Comparison of ENCODE assay signal across 12 cellular contexts in the genomic region with DNA sequence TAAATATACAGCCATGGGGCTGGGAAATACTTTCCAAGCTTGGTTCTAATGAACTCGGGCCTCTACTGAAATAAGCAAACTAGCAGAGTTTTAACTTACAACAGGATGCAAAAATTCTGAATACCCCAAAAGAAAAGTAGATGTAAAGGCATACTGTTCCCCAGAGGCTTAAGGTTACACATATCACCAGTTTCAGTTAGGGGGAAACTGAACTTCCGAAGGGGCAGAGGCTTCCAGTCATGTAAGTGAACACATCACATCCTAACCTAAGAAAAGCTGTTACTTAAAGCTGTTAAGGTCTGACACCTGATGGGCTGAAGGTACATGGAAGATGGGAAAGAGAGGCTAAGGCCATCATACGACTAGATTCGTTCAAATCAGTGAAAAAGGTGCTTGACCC. TPM values are rescaled to one million over a fixed set of nuclear protein-coding genes. Genes with fewer than 3 reads are reported as not detected.
DNase-seq lines count a peak whose midpoint lies in the region; ATAC-seq and TF ChIP-seq lines count a peak whose summit lies in the region.
"Had no signal": no experiment of that assay in that cellular context is flagged by ENCODE, and none has a peak within 500 bp of the region (broad histone marks: within the 10 kb centered on the region; RNA-seq: fewer than 3 reads in every experiment).

No MANE protein-coding gene starts in this region.

- H3K27ac Mint-ChIP-seq in CD4-positive, CD25-positive, alpha-beta regulatory T cell, result no peak overlapping the region
- H3K27ac Mint-ChIP-seq in brain, result peak overlapping the region in 2 of 5 experiments; percentile 84 to 93
- H3K27ac Mint-ChIP-seq in nephron progenitor cell, result no peak overlapping the region

- H3K27me3 ChIP-seq in CD4-positive, CD25-positive, alpha-beta regulatory T cell (ENCODE audit: control insufficient read depth, insufficient read depth, low read length), result peaks cover 6% of the 10 kb centered on the region
- H3K27me3 ChIP-seq: cardiac muscle cell had no signal

- peaks cover 10 to 28% (median 23%) of the 10 kb centered on the region in 4 donors for H3K4me1 Mint-ChIP-seq in CD4-positive, CD25-positive, alpha-beta regulatory T cell
- H3K4me1 Mint-ChIP-seq in brain (peaks cover 54% of the 10 kb centered on the region), nephron progenitor cell (peaks cover 34% of the 10 kb centered on the region)

- H3K4me3 Mint-ChIP-seq in CD4-positive, CD25-positive, alpha-beta regulatory T cell, result peak overlapping the region; percentile 1 to 96 (median 50)
- H3K4me3 Mint-ChIP-seq in brain (peak overlapping the region; percentile 56 to 97 (median 76)), nephron progenitor cell (peak overlapping the region; percentile 60)

- intact Hi-C loops in posterior vena cava (cut with DNase I), result loop anchor here in 1 of 2 donors (5.0 kb wide), 1 partner anchor 183 kb away; no protein-coding TSS in a partner anchor

- H3K27ac ChIP-seq in CD4-positive, CD25-positive, alpha-beta regulatory T cell (ENCODE audit: insufficient read depth, low read length, poor library complexity, severe bottlenecking), result no peak overlapping the region

- peaks cover 34% of the 10 kb centered on the region for H3K27me3 Mint-ChIP-seq in CD4-positive, CD25-positive, alpha-beta regulatory T cell
- H3K27me3 Mint-ChIP-seq in brain, result peaks cover 3% of the 10 kb centered on the region
- H3K27me3 Mint-ChIP-seq in nephron progenitor cell (ENCODE audit: low read depth, poor library complexity), result peaks cover 20% of the 10 kb centered on the region

- no peaks in the 10 kb centered on the region for H3K36me3 Mint-ChIP-seq in CD4-positive, CD25-positive, alpha-beta regulatory T cell
- H3K36me3 Mint-ChIP-seq in brain, result peaks cover 32% of the 10 kb centered on the region
- peaks cover 9% of the 10 kb centered on the region for H3K36me3 Mint-ChIP-seq in nephron progenitor cell (ENCODE audit: low read depth)

- H3K4me3 ChIP-seq in CD4-positive, CD25-positive, alpha-beta regulatory T cell (ENCODE audit: low read depth, low read length), result no peak overlapping the region
- H3K4me3 ChIP-seq: cardiac muscle cell had no signal

- DNase-seq in CD4-positive, CD25-positive, alpha-beta regulatory T cell, result no peak
- DNase-seq in nephron progenitor cell, result no peak
- no peak for DNase-seq in NCI-H1092 (lab: John Stamatoyannopoulos, UW)
- DNase-seq in posterior vena cava (ENCODE audit: low spot score), result no peak
- DNase-seq in NCI-H1417 (lab: John Stamatoyannopoulos, UW), result no peak
- DNase-seq: NCI-H2029, psoas muscle, T-helper 9 cell had no signal

- TF ChIP-seq CTCF in brain (conservative IDR thresholded peaks at IDR 0.05), result no peak
- no peak for TF ChIP-seq CTCF in nephron progenitor cell (IDR thresholded peaks at IDR 0.05)

- no peak for ATAC-seq in CD4-positive, CD25-positive, alpha-beta regulatory T cell (ENCODE audit: low read depth in 2 of 2)
- peak; percentile 32 for ATAC-seq in GM18861 (IDR thresholded peaks at IDR 0.05; ENCODE audit: unreplicated experiment)
- no peak for ATAC-seq in GM21367 (IDR thresholded peaks at IDR 0.05; ENCODE audit: unreplicated experiment)
- ATAC-seq: psoas muscle had no signal

- H3K9me3 Mint-ChIP-seq in CD4-positive, CD25-positive, alpha-beta regulatory T cell, result no peaks in the 10 kb centered on the region
- H3K9me3 Mint-ChIP-seq in brain (peaks cover 0 to 16% (median 12%) of the 10 kb centered on the region in 5 experiments), nephron progenitor cell (peaks cover 8% of the 10 kb centered on the region)

- peaks cover 23% of the 10 kb centered on the region for H3K4me1 ChIP-seq in CD4-positive, CD25-positive, alpha-beta regulatory T cell (ENCODE audit: control insufficient read depth, insufficient read depth, low read length, poor library complexity, severe bottlenecking)

- peaks cover 0 to under 1% of the 10 kb centered on the region in 2 experiments for H3K9me3 ChIP-seq in CD4-positive, CD25-positive, alpha-beta regulatory T cell (ENCODE audit: control insufficient read depth in 2 of 2, low read length in 2 of 2)

- H3K36me3 ChIP-seq in CD4-positive, CD25-positive, alpha-beta regulatory T cell (ENCODE audit: control insufficient read depth, insufficient read depth, low read length), result no peaks in the 10 kb centered on the region
- H3K36me3 ChIP-seq: cardiac muscle cell had no signal

RNA-seq across cellular contexts. Expression of gene GAB2, which starts 2.3 kb away (rescaled TPM):
- total RNA-seq in CD4-positive, CD25-positive, alpha-beta regulatory T cell, result 15.7 TPM
- under 1 TPM; 0.05 to 0.69 (median 0.45) TPM for polyA plus RNA-seq in CD4-positive, CD25-positive, alpha-beta regulatory T cell
- 137 TPM for polyA plus RNA-seq in brain (ENCODE audit: insufficient read depth, low read depth, low replicate concordance)
- total RNA-seq in posterior vena cava, result 10 to 100 TPM; 45.1 to 89.7 TPM
